In genomic region chr11:72833792-72834501, GRCh38 we compare ENCODE assay signal across 16 cellular contexts. TPM values are rescaled to one million over a fixed set of nuclear protein-coding genes. Genes with fewer than 3 reads are reported as not detected.
DNase-seq lines count a peak whose midpoint lies in the region; ATAC-seq and TF ChIP-seq lines count a peak whose summit lies in the region.
"Had no signal": no experiment of that assay in that cellular context is flagged by ENCODE, and none has a peak within 500 bp of the region (broad histone marks: within the 10 kb centered on the region; RNA-seq: fewer than 3 reads in every experiment).

No MANE protein-coding gene starts in this region.

- TF ChIP-seq CTCF in LNCaP clone FGC (IDR thresholded peaks at IDR 0.05; ENCODE audit: control insufficient read depth, extremely low read depth, insufficient read depth) = no peak
- TF ChIP-seq CTCF in ascending aorta (IDR thresholded peaks at IDR 0.05) = no peak

- H3K4me3 ChIP-seq in LNCaP clone FGC (ENCODE audit: low read depth, low read length) (no peak overlapping the region), ascending aorta (peak overlapping the region; percentile 11 to 34)
- H3K4me3 ChIP-seq: lung had no signal

- intact Hi-C loops in ascending aorta (cut with DNase I) = loop anchor here (1.0 to 5.0 kb wide), 3 partner anchors 308 to 453 kb away; partner anchors contain the start of gene FCHSD2

- H3K27me3 ChIP-seq in ascending aorta (no peaks in the 10 kb centered on the region), layer of hippocampus (ENCODE audit: control insufficient read depth, insufficient read depth, low read length) (no peaks in the 10 kb centered on the region)

- H3K9me3 Mint-ChIP-seq in stimulated activated naive B cell treated with anti-CD40 and anti-IgM and Interleukin-4, amounts not matched to agents 10 μg/mL and 1 μg/mL and 100 μg/mL, for 72 hours = no peaks in the 10 kb centered on the region

- H3K4me1 Mint-ChIP-seq in stimulated activated naive B cell treated with anti-CD40 and anti-IgM and Interleukin-4, amounts not matched to agents 10 μg/mL and 1 μg/mL and 100 μg/mL, for 72 hours = peaks cover 24 to 37% of the 10 kb centered on the region in 2 donors

- ATAC-seq in stimulated activated naive B cell treated with anti-CD40 and anti-IgM and Interleukin-4, amounts not matched to agents 10 μg/mL and 1 μg/mL and 100 μg/mL, for 72 hours (replicated peaks) = no peak
- no peak for ATAC-seq in GM21619 (IDR thresholded peaks at IDR 0.05; ENCODE audit: unreplicated experiment)

- peak overlapping the region; percentile 97 to 99 for H3K27ac ChIP-seq in ascending aorta
- peak overlapping the region; percentile 14 for H3K27ac ChIP-seq in layer of hippocampus (ENCODE audit: low read depth, low read length)

- H3K36me3 Mint-ChIP-seq in stimulated activated naive B cell treated with anti-CD40 and anti-IgM and Interleukin-4, amounts not matched to agents 10 μg/mL and 1 μg/mL and 100 μg/mL, for 72 hours = peaks cover 48 to 62% of the 10 kb centered on the region in 2 donors

- peak; percentile 27 for DNase-seq in LNCaP clone FGC (ENCODE audit: low read depth)
- no peak for DNase-seq in ascending aorta (ENCODE audit: low spot score in 2 of 2)
- no peak for DNase-seq in stimulated activated naive B cell treated with anti-CD40 and anti-IgM and Interleukin-4, amounts not matched to agents 10 μg/mL and 1 μg/mL and 100 μg/mL, for 72 hours
- DNase-seq in NCI-H748 (lab: John Stamatoyannopoulos, UW; ENCODE audit: unreplicated experiment) = no peak
- no peak for DNase-seq in activated CD4-positive, alpha-beta T cell treated with anti-CD3 and anti-CD28 coated beads, Interleukin-2, amount 50 U/mL, for 1 hour
- no peak for DNase-seq in A172 (ENCODE audit: low spot score)
- DNase-seq: activated CD8-positive, alpha-beta memory T cell treated with anti-CD3 and anti-CD28 coated beads, Interleukin-2, amount 50 U/mL, for 48 hours; Calu3; central memory CD4-positive, alpha-beta T cell; IMR-90; NCI-H2029 treated with DMSO at 0.1 percent for 48 hours; retina; T-helper 2 cell had no signal

- no peaks in the 10 kb centered on the region for H3K9me3 ChIP-seq in ascending aorta

- peaks cover 13% of the 10 kb centered on the region in 2 donors for H3K36me3 ChIP-seq in ascending aorta

- H3K4me3 Mint-ChIP-seq in stimulated activated naive B cell treated with anti-CD40 and anti-IgM and Interleukin-4, amounts not matched to agents 10 μg/mL and 1 μg/mL and 100 μg/mL, for 72 hours = no peak overlapping the region

- peak overlapping the region; percentile 83 for H3K27ac Mint-ChIP-seq in stimulated activated naive B cell treated with anti-CD40 and anti-IgM and Interleukin-4, amounts not matched to agents 10 μg/mL and 1 μg/mL and 100 μg/mL, for 72 hours

- no peaks in the 10 kb centered on the region for H3K27me3 Mint-ChIP-seq in stimulated activated naive B cell treated with anti-CD40 and anti-IgM and Interleukin-4, amounts not matched to agents 10 μg/mL and 1 μg/mL and 100 μg/mL, for 72 hours

- peaks cover 23 to 56% of the 10 kb centered on the region in 2 donors for H3K4me1 ChIP-seq in ascending aorta

RNA-seq across cellular contexts. Expression of gene ATG16L2, which starts 19.7 kb away (rescaled TPM):
- 21.2 TPM for total RNA-seq in ascending aorta
- 3.4 and 46.5 TPM in 2 replicates for total RNA-seq in A172 (2014; rRNA removed; shearing (Covaris generic))

RNA-seq across cellular contexts. Expression of gene STARD10, which starts 40.1 kb away (rescaled TPM):
- 20.9 TPM for total RNA-seq in ascending aorta
- 56.8 and 60.2 TPM in 2 replicates for total RNA-seq in A172 (2014; rRNA removed; shearing (Covaris generic))
